8 cellular contexts compared by ENCODE assay signal in the genomic region with DNA sequence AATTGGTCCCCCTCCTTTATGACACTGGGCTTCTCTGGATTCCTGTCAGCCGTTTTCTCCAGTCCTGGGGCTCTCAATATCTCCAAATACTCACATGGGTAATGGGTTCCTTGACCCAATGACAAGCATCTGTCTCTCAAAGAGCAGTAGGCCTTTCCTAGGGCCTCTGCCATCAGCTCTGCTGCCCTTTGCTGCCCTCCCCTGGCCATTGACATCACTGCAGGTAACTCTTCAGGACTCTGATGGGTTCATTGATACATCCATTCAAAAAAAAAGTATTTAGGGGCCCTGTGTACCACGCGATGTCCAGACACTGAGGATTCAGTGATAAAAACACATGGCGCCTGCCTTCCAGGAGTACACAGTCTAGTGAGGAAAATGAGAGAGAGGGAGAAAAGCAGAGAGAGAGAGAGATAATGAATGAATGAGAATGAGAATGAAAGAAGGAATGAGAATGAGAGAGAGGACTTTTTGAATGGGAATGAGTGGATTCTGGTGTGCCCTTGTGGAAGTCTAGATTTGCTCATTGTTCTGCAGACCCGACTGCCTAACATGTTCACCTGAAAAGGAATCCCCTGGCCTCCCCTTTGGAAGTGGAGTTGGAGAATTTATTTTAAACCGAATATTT. TPM values are rescaled to one million over a fixed set of nuclear protein-coding genes. Genes with fewer than 3 reads are reported as not detected.
A peak's percentile ranks its signal among the peaks of the same experiment; 100 is the strongest.
DNase-seq lines count a peak whose midpoint lies in the region; ATAC-seq and TF ChIP-seq lines count a peak whose summit lies in the region.

No MANE protein-coding gene starts in this region.

- H3K27me3 ChIP-seq in DOHH2 (ENCODE audit: control insufficient read depth, low read length) (no peaks in the 10 kb centered on the region), uterus (no peaks in the 10 kb centered on the region)

- H3K36me3 ChIP-seq in DOHH2 (ENCODE audit: control insufficient read depth, low read length) (no peaks in the 10 kb centered on the region), uterus (no peaks in the 10 kb centered on the region)

- no peak for TF ChIP-seq POLR2A in uterus (IDR thresholded peaks at IDR 0.05)

- intact Hi-C loops in activated naive CD4-positive, alpha-beta T cell treated with anti-CD3 and anti-CD28 coated beads for 36 hours (cut with micrococcal nuclease): loop anchor here (1.0 to 5.0 kb wide), 6 partner anchors 89 to 630 kb away; no protein-coding TSS in a partner anchor
- intact Hi-C loops in Right ventricle myocardium superior (cut with DNase I) (loop anchor here (5.0 kb wide), 1 partner anchor 300 kb away; no protein-coding TSS in a partner anchor), uterus (cut with DNase I; ENCODE audit: low total_unique reads) (no loop called here)

- H3K27me3 Mint-ChIP-seq in activated naive CD4-positive, alpha-beta T cell treated with anti-CD3 and anti-CD28 coated beads for 36 hours (ENCODE audit: low read depth): no peaks in the 10 kb centered on the region
- no peaks in the 10 kb centered on the region for H3K27me3 Mint-ChIP-seq in progenitor cell of endocrine pancreas

- DNase-seq in HK-2 (ENCODE audit: unreplicated experiment): peak; percentile 44
- DNase-seq in SK-MEL-5 (ENCODE audit: low read depth, low spot score): peak; percentile 80
- peak; percentile 87 for DNase-seq in activated naive CD4-positive, alpha-beta T cell treated with anti-CD3 and anti-CD28 coated beads for 36 hours
- peak; percentile 81 for DNase-seq in Right ventricle myocardium superior
- DNase-seq in progenitor cell of endocrine pancreas (ENCODE audit: low spot score, unreplicated experiment): peak; percentile 67
- DNase-seq in uterus: peak; percentile 51 to 61

- peak; percentile 82 for ATAC-seq in GM21360 (IDR thresholded peaks at IDR 0.05; ENCODE audit: unreplicated experiment)
- peak; percentile 90 for ATAC-seq in Right ventricle myocardium superior (ENCODE audit: poor library complexity)

- no peaks in the 10 kb centered on the region for H3K4me1 Mint-ChIP-seq in activated naive CD4-positive, alpha-beta T cell treated with anti-CD3 and anti-CD28 coated beads for 36 hours (ENCODE audit: low read depth)
- H3K4me1 Mint-ChIP-seq in progenitor cell of endocrine pancreas (ENCODE audit: low read depth): no peaks in the 10 kb centered on the region

- H3K4me1 ChIP-seq in DOHH2 (ENCODE audit: control insufficient read depth, low read length): peaks cover 4% of the 10 kb centered on the region
- H3K4me1 ChIP-seq in uterus: no peaks in the 10 kb centered on the region

- peak; percentile 94 for TF ChIP-seq CTCF in DOHH2 (IDR thresholded peaks at IDR 0.05; ENCODE audit: low read depth, low read length, poor library complexity, severe bottlenecking)
- peak; percentile 81 for TF ChIP-seq CTCF in progenitor cell of endocrine pancreas (IDR thresholded peaks at IDR 0.05; ENCODE audit: unreplicated experiment)
- peak; percentile 59 to 76 (median 66) for TF ChIP-seq CTCF in uterus (IDR thresholded peaks at IDR 0.05)

- H3K79me2 ChIP-seq in DOHH2 (ENCODE audit: control insufficient read depth, low read length): no peaks in the 10 kb centered on the region

- H3K9me3 ChIP-seq in DOHH2 (ENCODE audit: control insufficient read depth, insufficient read depth, low read length) (no peaks in the 10 kb centered on the region), uterus (no peaks in the 10 kb centered on the region)

- H4K20me1 ChIP-seq in DOHH2 (ENCODE audit: control insufficient read depth, insufficient read depth, low read depth, low read length): no peaks in the 10 kb centered on the region

- H3K9me2 ChIP-seq in DOHH2 (replicated peaks; ENCODE audit: control insufficient read depth, low read length): no peaks in the 10 kb centered on the region

- H3K27ac Mint-ChIP-seq in activated naive CD4-positive, alpha-beta T cell treated with anti-CD3 and anti-CD28 coated beads for 36 hours: no peak overlapping the region
- H3K27ac Mint-ChIP-seq in progenitor cell of endocrine pancreas: no peak overlapping the region

- H3K4me3 ChIP-seq in DOHH2 (ENCODE audit: low read length) (no peak overlapping the region), uterus (no peak overlapping the region)

- H3K36me3 Mint-ChIP-seq in activated naive CD4-positive, alpha-beta T cell treated with anti-CD3 and anti-CD28 coated beads for 36 hours (ENCODE audit: low read depth): no peaks in the 10 kb centered on the region
- H3K36me3 Mint-ChIP-seq in progenitor cell of endocrine pancreas (ENCODE audit: insufficient read depth): no peaks in the 10 kb centered on the region

- in situ Hi-C loops in SK-MEL-5 (cut with HindIII; ENCODE audit: low pct_unique_long_range_greater_than_20kb, low sequenced_read_pairs): no loop called here

- H3K4me3 Mint-ChIP-seq in activated naive CD4-positive, alpha-beta T cell treated with anti-CD3 and anti-CD28 coated beads for 36 hours: no peak overlapping the region
- no peak overlapping the region for H3K4me3 Mint-ChIP-seq in progenitor cell of endocrine pancreas (ENCODE audit: low read depth)

- H3K9me3 Mint-ChIP-seq in activated naive CD4-positive, alpha-beta T cell treated with anti-CD3 and anti-CD28 coated beads for 36 hours: no peaks in the 10 kb centered on the region
- no peaks in the 10 kb centered on the region for H3K9me3 Mint-ChIP-seq in progenitor cell of endocrine pancreas (ENCODE audit: low read depth)

- no peak overlapping the region for H3K4me2 ChIP-seq in DOHH2 (ENCODE audit: low read length)

- CTCF ChIA-PET in activated naive CD4-positive, alpha-beta T cell treated with anti-CD3 and anti-CD28 coated beads for 36 hours (lab: Charles Lee): interaction anchor here (0.7 to 4.4 kb wide), 16 partner anchors 8 to 630 kb away, joined by 3 to 37 read pairs (median 4); no protein-coding TSS in a partner anchor

- H3K27ac ChIP-seq in DOHH2 (ENCODE audit: low read depth, low read length) (no peak overlapping the region), uterus (no peak overlapping the region)

- H3F3A ChIP-seq in DOHH2 (ENCODE audit: control insufficient read depth, insufficient read depth): no peaks in the 10 kb centered on the region

RNA-seq across cellular contexts. Expression of a gene that starts 42.6 kb away (rescaled TPM):
- total RNA-seq in SK-MEL-5 (2014; rRNA removed; shearing (Covaris generic)): not detected in 2 replicates
- 0.12 TPM in 1 of 2 replicates, not detected in the other for polyA plus RNA-seq in SK-MEL-5 (2015; cell fraction: cytosol; rRNA removed)
- not detected in 2 replicates for polyA plus RNA-seq in SK-MEL-5 (2015; cell fraction: nucleus; rRNA removed)
- total RNA-seq in activated naive CD4-positive, alpha-beta T cell treated with anti-CD3 and anti-CD28 coated beads for 36 hours: not detected
- total RNA-seq in Right ventricle myocardium superior: 6.5 TPM
- total RNA-seq in progenitor cell of endocrine pancreas: 0.42 TPM in 1 of 2 replicates, not detected in the other
- 100 to 1,000 TPM in 1 of 4 donors, 10 to 100 TPM in 2, 1 to 10 TPM in 1; 5.0 to 111 (median 23.8) TPM for total RNA-seq in uterus
